ENCODE assay signal across 8 cellular contexts in genomic region chr1:29258974-29259801, GRCh38. TPM values are rescaled to one million over a fixed set of nuclear protein-coding genes. Genes with fewer than 3 reads are reported as not detected.
DNase-seq lines count a peak whose midpoint lies in the region; ATAC-seq and TF ChIP-seq lines count a peak whose summit lies in the region.

No MANE protein-coding gene starts in this region.

- H3K27ac ChIP-seq in mucosa of rectum (ENCODE audit: low read depth in 2 of 2, low read length in 2 of 2), result no peak overlapping the region
- no peak overlapping the region for H3K27ac ChIP-seq in aorta (ENCODE audit: low read depth in 1 of 2, low read length in 2 of 2)

- H3K9me3 ChIP-seq in mucosa of rectum (ENCODE audit: control insufficient read depth in 2 of 2, low read length in 2 of 2) (no peaks in the 10 kb centered on the region), aorta (ENCODE audit: control insufficient read depth, low read length) (no peaks in the 10 kb centered on the region)

- peak overlapping the region; percentile 18 for H3K4me3 Mint-ChIP-seq in activated naive CD4-positive, alpha-beta T cell treated with anti-CD3 and anti-CD28 coated beads for 36 hours
- H3K4me3 Mint-ChIP-seq in activated naive CD4-positive, alpha-beta T cell treated with anti-CD3 and anti-CD28 coated beads, Interleukin-2, amount 10 ng/mL, durations not matched to agents 7 days and 5 days, result no peak overlapping the region
- no peak overlapping the region for H3K4me3 Mint-ChIP-seq in endothelial cell (ENCODE audit: unreplicated experiment)

- in situ Hi-C loops in KBM-7 (cut with MboI; ENCODE audit: low pct_unique_long_range_greater_than_20kb, low sequenced_read_pairs), result no loop called here

- DNase-seq in activated naive CD4-positive, alpha-beta T cell treated with anti-CD3 and anti-CD28 coated beads for 36 hours, result no peak
- DNase-seq in activated naive CD4-positive, alpha-beta T cell treated with anti-CD3 and anti-CD28 coated beads, Interleukin-2, amount 10 ng/mL, durations not matched to agents 7 days and 5 days, result no peak
- peak; percentile 31 for DNase-seq in endothelial cell (ENCODE audit: low spot score)
- DNase-seq in aorta, result peak in 1 of 2 donors; percentile 77
- no peak for DNase-seq in AML-193 (lab: John Stamatoyannopoulos, UW)
- no peak for DNase-seq in KBM-7
- no peak for DNase-seq in DMS 273 (lab: John Stamatoyannopoulos, UW; ENCODE audit: unreplicated experiment)

- intact Hi-C loops in activated naive CD4-positive, alpha-beta T cell treated with anti-CD3 and anti-CD28 coated beads for 36 hours (cut with micrococcal nuclease), result no loop called here
- intact Hi-C loops in aorta (cut with DNase I), result no loop called here

- peaks cover 42% of the 10 kb centered on the region for H3K27me3 Mint-ChIP-seq in activated naive CD4-positive, alpha-beta T cell treated with anti-CD3 and anti-CD28 coated beads for 36 hours (ENCODE audit: low read depth)
- H3K27me3 Mint-ChIP-seq in activated naive CD4-positive, alpha-beta T cell treated with anti-CD3 and anti-CD28 coated beads, Interleukin-2, amount 10 ng/mL, durations not matched to agents 7 days and 5 days, result peaks cover 63% of the 10 kb centered on the region
- H3K27me3 Mint-ChIP-seq in endothelial cell (ENCODE audit: unreplicated experiment), result peaks cover 18% of the 10 kb centered on the region

- no peaks in the 10 kb centered on the region for H3K36me3 Mint-ChIP-seq in activated naive CD4-positive, alpha-beta T cell treated with anti-CD3 and anti-CD28 coated beads for 36 hours (ENCODE audit: low read depth)
- H3K36me3 Mint-ChIP-seq in activated naive CD4-positive, alpha-beta T cell treated with anti-CD3 and anti-CD28 coated beads, Interleukin-2, amount 10 ng/mL, durations not matched to agents 7 days and 5 days, result no peaks in the 10 kb centered on the region
- no peaks in the 10 kb centered on the region for H3K36me3 Mint-ChIP-seq in endothelial cell (ENCODE audit: low read depth, unreplicated experiment)

- H3K9ac ChIP-seq in mucosa of rectum (ENCODE audit: low read depth in 1 of 2, low read length in 2 of 2), result peak overlapping the region in 1 of 2 donors; percentile 26

- H3K4me3 ChIP-seq in mucosa of rectum (ENCODE audit: low read length in 2 of 2) (peak overlapping the region; percentile 54 to 59), aorta (ENCODE audit: low read length in 2 of 2) (peak overlapping the region in 1 of 2 donors; percentile 18)

- 46 to 49% methylated on average over 35 to 38 of the region's 38 CpGs for WGBS in aorta, 2 donors

- no peak for TF ChIP-seq CTCF in endothelial cell (IDR thresholded peaks at IDR 0.05; ENCODE audit: unreplicated experiment)

- no peak overlapping the region for H3K27ac Mint-ChIP-seq in activated naive CD4-positive, alpha-beta T cell treated with anti-CD3 and anti-CD28 coated beads for 36 hours
- H3K27ac Mint-ChIP-seq in activated naive CD4-positive, alpha-beta T cell treated with anti-CD3 and anti-CD28 coated beads, Interleukin-2, amount 10 ng/mL, durations not matched to agents 7 days and 5 days, result no peak overlapping the region
- H3K27ac Mint-ChIP-seq in endothelial cell (ENCODE audit: unreplicated experiment), result peak overlapping the region; percentile 1

- H3K27me3 ChIP-seq in mucosa of rectum (ENCODE audit: control insufficient read depth in 2 of 2, insufficient read depth in 2 of 2, low read length in 2 of 2) (peaks cover 10 to 15% of the 10 kb centered on the region in 2 donors), aorta (ENCODE audit: control insufficient read depth in 1 of 2, insufficient read depth in 2 of 2, low read length in 1 of 2) (no peaks in the 10 kb centered on the region)

- peak; percentile 40 for ATAC-seq in aorta (ENCODE audit: low FRiP score)

- H3K4me1 Mint-ChIP-seq in activated naive CD4-positive, alpha-beta T cell treated with anti-CD3 and anti-CD28 coated beads for 36 hours (ENCODE audit: low read depth), result peaks cover 6% of the 10 kb centered on the region
- peaks cover 6% of the 10 kb centered on the region for H3K4me1 Mint-ChIP-seq in activated naive CD4-positive, alpha-beta T cell treated with anti-CD3 and anti-CD28 coated beads, Interleukin-2, amount 10 ng/mL, durations not matched to agents 7 days and 5 days
- no peaks in the 10 kb centered on the region for H3K4me1 Mint-ChIP-seq in endothelial cell (ENCODE audit: unreplicated experiment)

- H3K4me1 ChIP-seq in mucosa of rectum (ENCODE audit: control insufficient read depth in 2 of 2, insufficient read depth in 2 of 2, low read length in 2 of 2), result peaks cover 0 to 2% of the 10 kb centered on the region in 2 donors
- H3K4me1 ChIP-seq in aorta (ENCODE audit: control insufficient read depth in 1 of 2, insufficient read depth in 2 of 2, low read length in 2 of 2), result no peaks in the 10 kb centered on the region

- CTCF ChIA-PET in activated naive CD4-positive, alpha-beta T cell treated with anti-CD3 and anti-CD28 coated beads for 36 hours (lab: Charles Lee), result no interaction called here
- CTCF ChIA-PET in activated naive CD4-positive, alpha-beta T cell treated with anti-CD3 and anti-CD28 coated beads, Interleukin-2, amount 10 ng/mL, durations not matched to agents 7 days and 5 days (lab: Charles Lee), result no interaction called here

- H3K36me3 ChIP-seq in mucosa of rectum (ENCODE audit: control insufficient read depth in 2 of 2, insufficient read depth in 2 of 2, low read length in 2 of 2), result no peaks in the 10 kb centered on the region
- peaks cover 0 to 2% of the 10 kb centered on the region in 2 donors for H3K36me3 ChIP-seq in aorta (ENCODE audit: control insufficient read depth in 1 of 2, insufficient read depth in 2 of 2, low read length in 1 of 2)

- no peaks in the 10 kb centered on the region for H3K9me3 Mint-ChIP-seq in activated naive CD4-positive, alpha-beta T cell treated with anti-CD3 and anti-CD28 coated beads for 36 hours
- H3K9me3 Mint-ChIP-seq in activated naive CD4-positive, alpha-beta T cell treated with anti-CD3 and anti-CD28 coated beads, Interleukin-2, amount 10 ng/mL, durations not matched to agents 7 days and 5 days, result no peaks in the 10 kb centered on the region
- no peaks in the 10 kb centered on the region for H3K9me3 Mint-ChIP-seq in endothelial cell (ENCODE audit: unreplicated experiment)

RNA-seq across cellular contexts. Expression of gene PTPRU, which starts 22.9 kb away (rescaled TPM):
- under 1 TPM; 0.15 to 0.38 TPM for total RNA-seq in activated naive CD4-positive, alpha-beta T cell treated with anti-CD3 and anti-CD28 coated beads for 36 hours
- 19.0 TPM for total RNA-seq in endothelial cell (ENCODE audit: unreplicated experiment)
- total RNA-seq in aorta, result 10 to 100 TPM; 16.0 to 35.3 TPM
- polyA plus RNA-seq in aorta, result 10 to 100 TPM in 1 of 2 donors, 1 to 10 TPM in 1; 8.1 to 10.4 TPM

RNA-seq across cellular contexts. Expression of gene MECR, which starts 28.5 kb away (rescaled TPM):
- 10 to 100 TPM; 35.7 to 36.3 TPM for total RNA-seq in activated naive CD4-positive, alpha-beta T cell treated with anti-CD3 and anti-CD28 coated beads for 36 hours
- total RNA-seq in endothelial cell (ENCODE audit: unreplicated experiment), result 20.2 TPM
- 10 to 100 TPM; 18.0 to 22.5 TPM for total RNA-seq in aorta
- polyA plus RNA-seq in aorta, result 10 to 100 TPM; 14.7 to 20.8 TPM

Comparison
In these comparisons a context has a peak if more than half of its experiments do, and no peak if none do; other contexts are left out.
1. RNA of gene PTPRU, which starts 22.9 kb away (total RNA-seq): 16.0 to 35.3 TPM in aorta and 19.0 TPM in endothelial cell (single experiment); 0.15 to 0.38 TPM in activated naive CD4-positive, alpha-beta T cell treated with anti-CD3 and anti-CD28 coated beads for 36 hours; every median in the first group is over 10 times any median in the second.